23 cellular contexts compared by ENCODE assay signal in the genomic region with DNA sequence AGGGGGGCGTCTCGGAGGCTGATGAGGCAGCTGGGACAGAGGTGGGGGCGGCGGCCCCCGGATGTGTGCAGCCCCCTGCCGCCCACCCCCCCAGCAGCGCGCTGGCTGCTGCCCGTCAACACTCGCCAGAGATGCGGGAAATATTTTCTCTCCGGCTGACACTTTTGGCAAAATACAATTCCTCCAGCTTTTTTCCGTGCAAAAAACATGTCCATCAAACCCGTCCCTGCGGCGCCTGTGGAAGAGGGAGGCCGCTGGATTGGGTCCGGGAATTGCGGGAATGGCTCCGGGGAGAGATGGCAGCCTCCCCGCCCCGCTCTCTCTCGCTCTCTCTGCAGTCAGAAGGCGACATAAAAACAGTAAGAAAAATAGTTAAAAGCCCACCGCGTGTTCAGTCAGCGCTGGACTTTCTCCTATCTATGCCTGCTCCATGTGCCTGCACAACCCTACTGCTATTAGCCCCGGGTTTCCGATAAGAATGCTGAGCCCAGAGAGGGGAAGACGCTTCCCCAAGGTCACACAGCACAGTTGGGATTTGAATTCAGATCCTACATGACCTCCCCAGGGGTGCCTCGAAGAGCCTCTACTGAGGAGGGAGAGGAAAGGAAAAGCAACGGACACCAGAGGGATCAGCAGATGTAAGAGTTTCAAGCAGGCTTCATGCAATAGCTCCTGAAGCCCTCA. TPM values are rescaled to one million over a fixed set of nuclear protein-coding genes. Genes with fewer than 3 reads are reported as not detected.
A peak's percentile ranks its signal among the peaks of the same experiment; 100 is the strongest.
DNase-seq lines count a peak whose midpoint lies in the region; ATAC-seq, FAIRE-seq and TF ChIP-seq lines count a peak whose summit lies in the region.
"Had no signal": no experiment of that assay in that cellular context is flagged by ENCODE, and none has a peak within 500 bp of the region (broad histone marks: within the 10 kb centered on the region; RNA-seq: fewer than 3 reads in every experiment).

No MANE protein-coding gene starts in this region.

- H3K4me3 Mint-ChIP-seq in stimulated activated memory B cell treated with anti-CD40 and anti-IgM and Interleukin-4, amounts not matched to agents 10 μg/mL and 1 μg/mL and 100 μg/mL, for 72 hours = no peak overlapping the region
- H3K4me3 Mint-ChIP-seq: CD14-positive monocyte had no signal

- H3K9me3 ChIP-seq in A549 (no peaks in the 10 kb centered on the region), HUES64 (ENCODE audit: insufficient read depth, low read depth, low read length) (0 out of 2 replicates have a peak, but pooled peaks cover 7% of the 10 kb centered on the region), H1 (ENCODE audit: insufficient read depth in 2 of 2, low read depth in 1 of 2, low read length in 1 of 2) (peaks cover 3 to 11% of the 10 kb centered on the region in 2 experiments; a peak in 3 of 4 replicates), neural cell (ENCODE audit: low read length) (no peaks in the 10 kb centered on the region)
- H3K9me3 ChIP-seq: Caco-2 had no signal

- H3K27ac Mint-ChIP-seq in stimulated activated memory B cell treated with anti-CD40 and anti-IgM and Interleukin-4, amounts not matched to agents 10 μg/mL and 1 μg/mL and 100 μg/mL, for 72 hours = no peak overlapping the region

- CTCF ChIA-PET in A549 (lab: Yijun Ruan, JAX) = interaction anchor here (0.7 to 1.6 kb wide), 3 partner anchors 11 to 101 kb away, joined by 3 to 4 read pairs (median 4); no protein-coding TSS in a partner anchor
- CTCF ChIA-PET in H1 (lab: Charles Lee; ENCODE audit: partially characterized antibody) = interaction anchor here (0.7 to 3.0 kb wide), 7 partner anchors 9 to 99 kb away, joined by 3 to 11 read pairs (median 3); no protein-coding TSS in a partner anchor

- H3K27me3 ChIP-seq in HUES64 (ENCODE audit: insufficient read depth, low read length) (peaks cover 13% of the 10 kb centered on the region), H1 (replicated peaks in 1 of 4; ENCODE audit: control insufficient read depth in 3 of 4, extremely low read depth in 1 of 4, insufficient read depth in 3 of 4, low read length in 3 of 4) (peaks cover 0 to 4% (median 0%) of the 10 kb centered on the region in 4 experiments; a peak in 3 of 7 replicates), neural cell (ENCODE audit: insufficient read depth, low read depth, low read length) (no peaks in the 10 kb centered on the region)

- H2BK12ac ChIP-seq in H1 (ENCODE audit: low read depth, low read length) = no peak overlapping the region

- DNase-seq in A549 (ENCODE audit: low read depth in 1 of 2, low spot score in 1 of 2) (no peak), H1 (ENCODE audit: low read depth in 1 of 2, low spot score in 2 of 2) (no peak), lower leg skin (ENCODE audit: low spot score in 2 of 2) (no peak), NCI-H1092 (lab: John Stamatoyannopoulos, UW) (no peak), NCI-H1436 (lab: John Stamatoyannopoulos, UW) (no peak)
- DNase-seq: Caco-2; DMS79; GOT3; Kasumi-1; NCI-H1417; NCI-H2081; NCI-H226; NCI-H69; NK-92 treated with Interleukin-12 subunit alpha and Interleukin-12 subunit beta, amount 100 ng/mL, for 24 hours; OCI-M1; RPMI8226 had no signal

- 29% methylated on average over 21 of the region's 32 CpGs for WGBS in A549 (ENCODE audit: missing lambda C conversion rate)
- WGBS in HUES64 = 22% methylated on average over 32 of the region's 32 CpGs
- WGBS in H1 (ENCODE audit: extremely low coverage in 1 of 2, insufficient coverage in 1 of 2, insufficient read length in 1 of 2, insufficient replicate concordance in 2 of 2, low coverage in 1 of 2, low lambda C conversion rate in 2 of 2, missing lambda C conversion rate in 1 of 2), 2 experiments = 80% methylated on average over 21 of the region's 32 CpGs; no CpG with 5 or more reads in 1 of the 2 experiments
- WGBS in lower leg skin, 2 donors = 25 to 28% methylated on average over 31 of the region's 32 CpGs

- H4K5ac ChIP-seq in H1 (ENCODE audit: insufficient read length, low read depth, low read length) = no peak overlapping the region

- no peaks in the 10 kb centered on the region for H3K79me1 ChIP-seq in H1 (ENCODE audit: low read depth, low read length)

- H3F3A ChIP-seq in neural cell (ENCODE audit: insufficient read depth, low read length, poor library complexity, severe bottlenecking) = no peaks in the 10 kb centered on the region

- no peak overlapping the region for H2BK5ac ChIP-seq in H1 (ENCODE audit: low read depth, low read length)

- H3K36me3 ChIP-seq in HUES64 (ENCODE audit: insufficient read depth, low read length) (no peaks in the 10 kb centered on the region), H1 (ENCODE audit: control insufficient read depth in 2 of 4, insufficient read depth in 4 of 4, low read length in 3 of 4) (no peaks in the 10 kb centered on the region), neural cell (ENCODE audit: insufficient read depth, low read length) (no peaks in the 10 kb centered on the region)

- H3K4me3 ChIP-seq in A549 (no peak overlapping the region), HUES64 (ENCODE audit: low read length) (peak overlapping the region; percentile 16; the same call in 1 of the 2 replicates), H1 (ENCODE audit: extremely low read depth in 1 of 4, insufficient read depth in 2 of 4, low read depth in 3 of 4, low read length in 4 of 4) (no peak overlapping the region), neural cell (ENCODE audit: low read length) (no peak overlapping the region), lower leg skin (ENCODE audit: low read depth, poor library complexity, severe bottlenecking) (no peak overlapping the region)

- H2AFZ ChIP-seq in H1 (ENCODE audit: low read length) (no peak overlapping the region), neural cell (ENCODE audit: low read depth, low read length) (no peak overlapping the region)

- no peak overlapping the region for H3K56ac ChIP-seq in H1 (replicated peaks; ENCODE audit: insufficient read length, low read depth, low read length)

- H2AK5ac ChIP-seq in H1 (ENCODE audit: low read depth, low read length) = no peak overlapping the region

- H3K27ac ChIP-seq in A549 = no peak overlapping the region
- H3K27ac ChIP-seq in HUES64 (ENCODE audit: low read depth, low read length) = no peak overlapping the region
- H3K27ac ChIP-seq in H1 (ENCODE audit: low read depth, low read length) = no peak overlapping the region
- H3K27ac ChIP-seq in neural cell (ENCODE audit: low read length) = no peak overlapping the region

- no peak; a peak in 1 of 6 replicates for ATAC-seq in A549
- no peak for ATAC-seq in stimulated activated memory B cell treated with anti-CD40 and anti-IgM and Interleukin-4, amounts not matched to agents 10 μg/mL and 1 μg/mL and 100 μg/mL, for 72 hours

- no peak overlapping the region for H3K14ac ChIP-seq in H1 (ENCODE audit: insufficient read length)

- H3K23ac ChIP-seq in H1 (ENCODE audit: insufficient read length) = no peak overlapping the region

- POLR2A ChIA-PET in A549 (lab: Yijun Ruan, JAX) = no interaction called here
- POLR2A ChIA-PET in H1 (lab: Charles Lee; ENCODE audit: partially characterized antibody) = interaction anchor here (1.1 kb wide), 1 partner anchor 671 kb away, joined by 3 read pairs; no protein-coding TSS in a partner anchor

- H3K4me2 ChIP-seq in A549 = peak overlapping the region; percentile 56
- peak overlapping the region in 1 of 2 experiments; percentile 6; a peak in 1 of 4 replicates for H3K4me2 ChIP-seq in H1 (ENCODE audit: insufficient read depth in 1 of 2, low read depth in 2 of 2, low read length in 2 of 2)
- H3K4me2 ChIP-seq in neural cell (ENCODE audit: low read length) = no peak overlapping the region

- no peak for FAIRE-seq in A549 (lab: Jason Lieb, UNC)
- FAIRE-seq in H1 (lab: Jason Lieb, UNC) = no peak
- FAIRE-seq: A204.1, G401.6, GM12892 had no signal

- TF ChIP-seq RAD21 in A549 (conservative IDR thresholded peaks at IDR 0.05 in 1 of 2, IDR thresholded peaks at IDR 0.05 in 1 of 2) = no peak
- TF ChIP-seq RAD21 in H1 (IDR thresholded peaks at IDR 0.05 in 1 of 2, conservative IDR thresholded peaks at IDR 0.05 in 1 of 2; ENCODE audit: low read depth in 2 of 2, low read length in 2 of 2) = no peak
- TF ChIP-seq RAD21 in neural cell (conservative IDR thresholded peaks at IDR 0.05) = no peak

- no peak overlapping the region for H3K18ac ChIP-seq in H1 (ENCODE audit: extremely low read depth, low read length)

- H3K4me1 Mint-ChIP-seq in stimulated activated memory B cell treated with anti-CD40 and anti-IgM and Interleukin-4, amounts not matched to agents 10 μg/mL and 1 μg/mL and 100 μg/mL, for 72 hours = no peaks in the 10 kb centered on the region
- H3K4me1 Mint-ChIP-seq: CD14-positive monocyte had no signal

- H3K79me2 ChIP-seq in H1 (ENCODE audit: control insufficient read depth in 1 of 2, insufficient read depth in 2 of 2, low read length in 2 of 2) (no peaks in the 10 kb centered on the region), neural cell (replicated peaks; ENCODE audit: insufficient read depth, low read length) (no peaks in the 10 kb centered on the region)

- TF ChIP-seq CTCF in A549 (IDR thresholded peaks at IDR 0.05) (no peak), H1 (IDR thresholded peaks at IDR 0.05; ENCODE audit: control extremely low read depth in 1 of 3, insufficient read depth in 1 of 3, low read depth in 1 of 3, low read length in 3 of 3) (no peak), neural cell (IDR thresholded peaks at IDR 0.05; ENCODE audit: poor library complexity, severe bottlenecking) (no peak), lower leg skin (IDR thresholded peaks at IDR 0.05) (no peak)

- H4K20me1 ChIP-seq in H1 (replicated peaks in 1 of 2; ENCODE audit: control insufficient read depth in 1 of 2, insufficient read depth in 2 of 2, low read length in 2 of 2) (peaks cover 2% of the 10 kb centered on the region in 2 experiments), neural cell (ENCODE audit: insufficient read depth) (no peaks in the 10 kb centered on the region)

- intact Hi-C loops in lower leg skin (cut with DNase I; ENCODE audit: low total_unique reads) = no loop called here

- H4K91ac ChIP-seq in H1 (replicated peaks; ENCODE audit: insufficient read length, low read length) = no peak overlapping the region

- peaks cover 50% of the 10 kb centered on the region for H3K27me3 Mint-ChIP-seq in stimulated activated memory B cell treated with anti-CD40 and anti-IgM and Interleukin-4, amounts not matched to agents 10 μg/mL and 1 μg/mL and 100 μg/mL, for 72 hours

- TF ChIP-seq POLR2A in A549 (IDR thresholded peaks at IDR 0.05; ENCODE audit: low read length) (no peak), H1 (IDR thresholded peaks at IDR 0.05; ENCODE audit: control extremely low read depth in 1 of 2, low read depth in 2 of 2, low read length in 2 of 2) (no peak), lower leg skin (IDR thresholded peaks at IDR 0.05) (no peak)

- H2BK120ac ChIP-seq in H1 (replicated peaks; ENCODE audit: low read depth, low read length) = no peak overlapping the region

- no peaks in the 10 kb centered on the region for H3K23me2 ChIP-seq in H1 (ENCODE audit: low read depth, low read length)

- H3K9me3 Mint-ChIP-seq in stimulated activated memory B cell treated with anti-CD40 and anti-IgM and Interleukin-4, amounts not matched to agents 10 μg/mL and 1 μg/mL and 100 μg/mL, for 72 hours = peaks cover 11% of the 10 kb centered on the region

- H2BK20ac ChIP-seq in H1 (ENCODE audit: low read length) = no peak overlapping the region

- H3K9ac ChIP-seq in HUES64 (ENCODE audit: low read depth, low read length) (no peak overlapping the region), H1 (replicated peaks in 1 of 4; ENCODE audit: extremely low read depth in 1 of 4, low read depth in 3 of 4, low read length in 3 of 4) (no peak overlapping the region), neural cell (ENCODE audit: low read length) (no peak overlapping the region)

- no peak for TF ChIP-seq EP300 in A549 (IDR thresholded peaks at IDR 0.05)
- no peak for TF ChIP-seq EP300 in H1 (IDR thresholded peaks at IDR 0.05; ENCODE audit: borderline replicate concordance in 1 of 2, low read depth in 2 of 2, low read length in 2 of 2)
- no peak for TF ChIP-seq EP300 in neural cell (conservative IDR thresholded peaks at IDR 0.05; ENCODE audit: poor library complexity, severe bottlenecking)

- H3K36me3 Mint-ChIP-seq in stimulated activated memory B cell treated with anti-CD40 and anti-IgM and Interleukin-4, amounts not matched to agents 10 μg/mL and 1 μg/mL and 100 μg/mL, for 72 hours = no peaks in the 10 kb centered on the region
- H3K36me3 Mint-ChIP-seq: CD14-positive monocyte had no signal

- H3K4me1 ChIP-seq in A549 (no peaks in the 10 kb centered on the region), HUES64 (ENCODE audit: insufficient read depth, low read length) (no peaks in the 10 kb centered on the region), H1 (replicated peaks in 1 of 4; ENCODE audit: control insufficient read depth in 3 of 4, insufficient read depth in 4 of 4, low read length in 3 of 4) (no peaks in the 10 kb centered on the region)
- H3K4me1 ChIP-seq: Caco-2 had no signal

- H4K8ac ChIP-seq in H1 (ENCODE audit: extremely low read depth, insufficient read depth, low read length) = peak overlapping the region; percentile 29; the same call in 1 of the 2 replicates

- H3K9me2 ChIP-seq in neural cell (ENCODE audit: insufficient read depth, low read length) = no peaks in the 10 kb centered on the region

- H3K4ac ChIP-seq in H1 (replicated peaks; ENCODE audit: insufficient read length, low read depth, low read length) = no peak overlapping the region

- no peak overlapping the region for H2BK15ac ChIP-seq in H1 (ENCODE audit: low read length)

RNA-seq across cellular contexts. Expression of a gene that starts 23.2 kb away (rescaled TPM):
- not detected in 2 replicates for polyA plus RNA-seq in A549 (2011; rRNA removed)
- polyA plus RNA-seq in A549 (2012; cell fraction: cytosol; rRNA removed) = not detected in 2 replicates
- 0.06 TPM in 1 of 2 replicates, not detected in the other for polyA plus RNA-seq in A549 (2012; cell fraction: nucleus; rRNA removed)
- polyA plus RNA-seq in A549 (2017; fragmentation: RNase III; extraction: RNeasy Plus Mini Kit Qiagen cat#74134 plus additional on column Dnase treatment) = not detected in 3 replicates
- not detected in 2 replicates for polyA minus RNA-seq in A549 (2011; rRNA and poly(A)+ RNA removed)
- not detected for polyA plus RNA-seq in HUES64 (2013, experiment 1 of 2)
- polyA plus RNA-seq in HUES64 (2013, experiment 2 of 2) = not detected
- total RNA-seq in H1 (2021; fragmentation: NEBNext Ultra II Directional; extraction: Animal tissue kit (Norgen Biotek cat#: 25700)) = not detected in 2 replicates
- not detected in 2 replicates for polyA plus RNA-seq in H1 (2011; rRNA removed)
- not detected for polyA plus RNA-seq in H1 (2011; cell fraction: cytosol; rRNA removed)
- not detected for polyA plus RNA-seq in H1 (2011; cell fraction: nucleus; rRNA removed)
- not detected in 4 replicates for polyA plus RNA-seq in H1 (2012, experiment 1 of 2)
- not detected for polyA plus RNA-seq in H1 (2012, experiment 2 of 2)
- not detected for polyA plus RNA-seq in H1 (2013, experiment 1 of 2)
- not detected for polyA plus RNA-seq in H1 (2013, experiment 2 of 2)
- not detected in 2 replicates for polyA minus RNA-seq in H1 (2011; rRNA and poly(A)+ RNA removed)
- not detected for polyA minus RNA-seq in H1 (2011; cell fraction: cytosol; rRNA and poly(A)+ RNA removed)
- polyA minus RNA-seq in H1 (2011; cell fraction: nucleus; rRNA and poly(A)+ RNA removed) = not detected
- polyA plus RNA-seq in neural cell = not detected in 2 replicates
- polyA minus RNA-seq in neural cell = not detected in 2 replicates
- not detected for total RNA-seq in lower leg skin
- total RNA-seq: Caco-2 had no signal
- polyA plus RNA-seq: CD14-positive monocyte had no signal
